Comparison of ENCODE assay signal across 8 cellular contexts in genomic region chrX:47658684-47659515, GRCh38.
DNase-seq lines count a peak whose midpoint lies in the region; ATAC-seq lines count a peak whose summit lies in the region.

A gene with protein sequence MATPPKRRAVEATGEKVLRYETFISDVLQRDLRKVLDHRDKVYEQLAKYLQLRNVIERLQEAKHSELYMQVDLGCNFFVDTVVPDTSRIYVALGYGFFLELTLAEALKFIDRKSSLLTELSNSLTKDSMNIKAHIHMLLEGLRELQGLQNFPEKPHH (minus strand): TSS chrX:47659180. CDS start chrX:47658927, 253 bp downstream.

- peaks cover 25% of the 10 kb centered on the region for H3K36me3 Mint-ChIP-seq in central memory CD8-positive, alpha-beta T cell (ENCODE audit: insufficient read depth)

- peak; percentile 77 for ATAC-seq in GM19023 (IDR thresholded peaks at IDR 0.05; ENCODE audit: unreplicated experiment)
- ATAC-seq in HG03280 (IDR thresholded peaks at IDR 0.05; ENCODE audit: unreplicated experiment) = peak; percentile 83
- ATAC-seq in central memory CD8-positive, alpha-beta T cell (replicated peaks; ENCODE audit: extremely low read depth, poor library complexity, severe bottlenecking) = peak; percentile 85

- H3K4me1 Mint-ChIP-seq in central memory CD8-positive, alpha-beta T cell = peaks cover 16% of the 10 kb centered on the region

- peak within 1 kb of the TSS; percentile 95 for H3K27ac Mint-ChIP-seq in central memory CD8-positive, alpha-beta T cell (ENCODE audit: low read depth)

- H3K27me3 Mint-ChIP-seq in central memory CD8-positive, alpha-beta T cell = no peaks in the 10 kb centered on the region

- no peaks in the 10 kb centered on the region for H3K9me3 Mint-ChIP-seq in central memory CD8-positive, alpha-beta T cell

- DNase-seq in AG08395 (ENCODE audit: low spot score) = peak; percentile 89
- DNase-seq in NCI-H446 (lab: John Stamatoyannopoulos, UW) = peak; percentile 89 to 94
- peak; percentile 80 for DNase-seq in activated CD4-positive, CD25-positive, alpha-beta regulatory T cell treated with anti-CD3 and anti-CD28 coated beads, Interleukin-2, amount 50 U/mL, for 16 hours (ENCODE audit: low read depth, low spot score)
- peak; percentile 84 to 91 for DNase-seq in central memory CD8-positive, alpha-beta T cell (ENCODE audit: low spot score in 2 of 2)
- peak; percentile 95 for DNase-seq in iris pigment epithelial cell (ENCODE audit: low read depth)
- DNase-seq in stimulated activated CD4-positive, alpha-beta T cell treated with anti-CD3 and anti-CD28 coated beads, Interleukin-12 subunit alpha, Interleukin-12 subunit beta, amount 100 ng/mL, for 4 hours = peak; percentile 86

- H3K4me3 Mint-ChIP-seq in central memory CD8-positive, alpha-beta T cell = peak within 1 kb of the TSS; percentile 78

Comparison
In these comparisons a context has a peak if more than half of its experiments do, and no peak if none do; other contexts are left out.
1. Peak in every context shown above with its lines: DNase-seq and ATAC-seq.